15 cellular contexts compared by ENCODE assay signal in genomic region chr17:66371561-66371960, GRCh38.
"Had no signal": no experiment of that assay in that cellular context is flagged by ENCODE, and none has a peak within 500 bp of the region (broad histone marks: within the 10 kb centered on the region; RNA-seq: fewer than 3 reads in every experiment).

No MANE protein-coding gene starts in this region.

- ATAC-seq: sciatic nerve had no signal

- DNase-seq: activated effector memory CD4-positive, alpha-beta T cell treated with Interleukin-2 at 50 U/mL for 16 hours; aorta; erythroblast; hypothalamus; nephron progenitor cell; nucleus accumbens; stimulated activated CD4-positive, alpha-beta T cell treated with anti-CD3 and anti-CD28 coated beads, Interleukin-4, amount 100 ng/mL, for 1 hour; thyroid gland had no signal

- H3K27ac ChIP-seq: breast epithelium, coronary artery, thyroid gland had no signal

- H3K4me3 Mint-ChIP-seq: mesothelial cell of epicardium; nephron progenitor cell; T-helper 1 cell treated with Interleukin-12 subunit alpha and Interleukin-12 subunit beta and Interleukin-4 antibody, amounts not matched to agents 30 μg/mL and 1 μg/mL, for 36 hours had no signal

- H3K27me3 ChIP-seq: breast epithelium, thyroid gland had no signal

- H3K4me3 ChIP-seq: breast epithelium, coronary artery, lung, smooth muscle cell, thyroid gland had no signal

- H3K27ac Mint-ChIP-seq: mesothelial cell of epicardium; nephron progenitor cell; T-helper 1 cell treated with Interleukin-12 subunit alpha and Interleukin-12 subunit beta and Interleukin-4 antibody, amounts not matched to agents 30 μg/mL and 1 μg/mL, for 36 hours had no signal

- H3K4me2 ChIP-seq: smooth muscle cell had no signal

- H3K36me3 ChIP-seq: breast epithelium, thyroid gland had no signal

- H3K36me3 Mint-ChIP-seq: mesothelial cell of epicardium had no signal

- H3K9me3 Mint-ChIP-seq: mesothelial cell of epicardium; nephron progenitor cell; T-helper 1 cell treated with Interleukin-12 subunit alpha and Interleukin-12 subunit beta and Interleukin-4 antibody, amounts not matched to agents 30 μg/mL and 1 μg/mL, for 36 hours had no signal

- H3K9me3 ChIP-seq: breast epithelium, thyroid gland had no signal

- H3K4me1 ChIP-seq: breast epithelium had no signal
